8 cellular contexts compared by ENCODE assay signal in the genomic region with DNA sequence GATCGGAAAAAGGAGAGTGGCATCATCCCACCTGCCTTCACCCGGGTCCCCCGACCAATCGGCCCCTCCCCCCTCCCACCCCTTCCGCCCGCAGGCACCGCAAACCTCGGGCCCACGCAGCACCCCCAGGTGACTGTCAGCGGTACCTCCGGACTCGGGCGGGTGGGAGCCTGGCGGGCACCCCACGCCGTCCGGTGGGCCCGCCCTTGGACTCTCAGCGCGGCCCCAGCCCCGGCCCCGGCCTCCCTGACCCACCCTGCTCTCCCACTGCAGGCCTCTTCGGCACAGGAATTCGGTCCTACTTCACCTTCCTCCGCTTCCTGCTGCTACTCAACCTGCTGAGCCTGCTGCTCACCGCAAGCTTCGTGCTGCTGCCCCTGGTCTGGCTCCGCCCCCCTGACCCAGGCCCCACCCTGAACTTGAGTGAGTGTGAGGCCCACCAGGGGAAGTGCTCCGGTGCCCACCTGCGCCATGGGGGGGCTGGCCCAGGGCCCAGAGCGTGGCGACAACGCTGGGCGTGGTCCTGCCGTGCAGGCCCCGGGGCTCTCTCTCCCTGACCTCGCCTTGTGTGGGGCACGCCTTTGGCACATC. TPM values are rescaled to one million over a fixed set of nuclear protein-coding genes. Genes with fewer than 3 reads are reported as not detected.
A peak's percentile ranks its signal among the peaks of the same experiment; 100 is the strongest.
DNase-seq lines count a peak whose midpoint lies in the region; TF ChIP-seq lines count a peak whose summit lies in the region.

No MANE protein-coding gene starts in this region.

- no peak overlapping the region for H2AFZ ChIP-seq in hepatocyte

- no peak overlapping the region for H3K27ac ChIP-seq in right atrium auricular region
- peak overlapping the region; percentile 27 for H3K27ac ChIP-seq in hepatocyte

- no peaks in the 10 kb centered on the region for H3K79me2 ChIP-seq in hepatocyte

- CTCF ChIA-PET in activated CD4-positive, alpha-beta memory T cell treated with anti-CD3 and anti-CD28 coated beads, Interleukin-2, amount 10 ng/mL, durations not matched to agents 7 days and 5 days (lab: Charles Lee) = interaction anchor here (0.7 kb wide), 1 partner anchor 9 kb away, joined by 3 read pairs; no protein-coding TSS in a partner anchor

- H3K36me3 ChIP-seq in right atrium auricular region (no peaks in the 10 kb centered on the region), hepatocyte (replicated peaks; ENCODE audit: insufficient read depth, low read depth) (no peaks in the 10 kb centered on the region)

- no peaks in the 10 kb centered on the region for H3K27me3 Mint-ChIP-seq in activated CD4-positive, alpha-beta memory T cell treated with anti-CD3 and anti-CD28 coated beads, Interleukin-2, amount 10 ng/mL, durations not matched to agents 7 days and 5 days

- peak overlapping the region in 1 of 2 donors; percentile 35 for H3K4me3 ChIP-seq in right atrium auricular region
- no peak overlapping the region for H3K4me3 ChIP-seq in hepatocyte

- H3K9me3 Mint-ChIP-seq in activated CD4-positive, alpha-beta memory T cell treated with anti-CD3 and anti-CD28 coated beads, Interleukin-2, amount 10 ng/mL, durations not matched to agents 7 days and 5 days = no peaks in the 10 kb centered on the region

- 49% methylated on average over 15 of the region's 38 CpGs for WGBS in hepatocyte (ENCODE audit: low lambda C conversion rate, missing lambda C conversion rate)

- H3K4me1 ChIP-seq in right atrium auricular region = peaks cover 2 to 60% of the 10 kb centered on the region in 2 donors
- peaks cover 18% of the 10 kb centered on the region for H3K4me1 ChIP-seq in hepatocyte (ENCODE audit: insufficient read depth)

- DNase-seq in cardiac septum (ENCODE audit: low spot score) (peak; percentile 76), right atrium auricular region (ENCODE audit: low spot score) (no peak), hepatocyte (ENCODE audit: low spot score) (peak; percentile 63), NCI-H1048 (lab: John Stamatoyannopoulos, UW) (no peak), mesenteric fat pad (ENCODE audit: low spot score) (no peak), globus pallidus (ENCODE audit: low spot score) (no peak)
- peak; percentile 82 for DNase-seq in activated CD4-positive, alpha-beta memory T cell treated with anti-CD3 and anti-CD28 coated beads, Interleukin-2, amount 10 ng/mL, durations not matched to agents 7 days and 5 days
- peak in 2 of 3 experiments; percentile 56 to 63 for DNase-seq in stimulated activated CD4-positive, alpha-beta T cell treated with anti-CD3 and anti-CD28 coated beads, TNF-alpha, amount 100 ng/mL, for 4 hours (ENCODE audit: low read depth in 3 of 3)

- no peaks in the 10 kb centered on the region for H3K9me3 ChIP-seq in right atrium auricular region
- H3K9me3 ChIP-seq in hepatocyte (ENCODE audit: low read depth) = no peaks in the 10 kb centered on the region

- H3K4me3 Mint-ChIP-seq in activated CD4-positive, alpha-beta memory T cell treated with anti-CD3 and anti-CD28 coated beads, Interleukin-2, amount 10 ng/mL, durations not matched to agents 7 days and 5 days = peak overlapping the region; percentile 87

- peak overlapping the region; percentile 87 for H3K4me2 ChIP-seq in hepatocyte

- TF ChIP-seq CTCF in right atrium auricular region (IDR thresholded peaks at IDR 0.05) (no peak), hepatocyte (IDR thresholded peaks at IDR 0.05; ENCODE audit: poor library complexity) (no peak)

- intact Hi-C loops in cardiac septum (cut with DNase I) = no loop called here

- H3K9me2 ChIP-seq in hepatocyte (replicated peaks; ENCODE audit: insufficient read depth) = no peaks in the 10 kb centered on the region

- no peaks in the 10 kb centered on the region for H4K20me1 ChIP-seq in hepatocyte (ENCODE audit: insufficient read depth, poor library complexity, severe bottlenecking)

- H3K27me3 ChIP-seq in right atrium auricular region (no peaks in the 10 kb centered on the region), hepatocyte (peaks cover 11% of the 10 kb centered on the region)

- H3K27ac Mint-ChIP-seq in activated CD4-positive, alpha-beta memory T cell treated with anti-CD3 and anti-CD28 coated beads, Interleukin-2, amount 10 ng/mL, durations not matched to agents 7 days and 5 days = peak overlapping the region; percentile 89

- peaks cover 65% of the 10 kb centered on the region for H3K36me3 Mint-ChIP-seq in activated CD4-positive, alpha-beta memory T cell treated with anti-CD3 and anti-CD28 coated beads, Interleukin-2, amount 10 ng/mL, durations not matched to agents 7 days and 5 days (ENCODE audit: low read depth)

- POLR2A ChIA-PET in activated CD4-positive, alpha-beta memory T cell treated with anti-CD3 and anti-CD28 coated beads, Interleukin-2, amount 10 ng/mL, durations not matched to agents 7 days and 5 days (lab: Charles Lee) = interaction anchor here (14.6 to 16.9 kb wide), 3 partner anchors 6 to 19 kb away, joined by 197 to 332 read pairs (median 332); partner anchors contain the start of genes TMC6 and TMC8

- peaks cover 58% of the 10 kb centered on the region for H3K4me1 Mint-ChIP-seq in activated CD4-positive, alpha-beta memory T cell treated with anti-CD3 and anti-CD28 coated beads, Interleukin-2, amount 10 ng/mL, durations not matched to agents 7 days and 5 days

RNA-seq across cellular contexts. Expression of gene TMC8, which starts 1.6 kb away (rescaled TPM):
- total RNA-seq in cardiac septum (2.2 TPM), right atrium auricular region (1 to 10 TPM; 1.0 to 2.6 TPM), hepatocyte (0.07 and 0.16 TPM in 2 replicates), mesenteric fat pad (8.4 TPM)
- 100 to 1,000 TPM; 316 to 334 TPM for total RNA-seq in activated CD4-positive, alpha-beta memory T cell treated with anti-CD3 and anti-CD28 coated beads, Interleukin-2, amount 10 ng/mL, durations not matched to agents 7 days and 5 days
- 1.2 and 3.3 TPM in 2 replicates for polyA plus RNA-seq in hepatocyte

RNA-seq across cellular contexts. Expression of gene TMC6, which starts 3.6 kb away (rescaled TPM):
- total RNA-seq in cardiac septum (80.1 TPM), right atrium auricular region (10 to 100 TPM in 1 of 2 donors, 1 to 10 TPM in 1; 7.5 to 41.3 TPM), hepatocyte (20.9 and 26.7 TPM in 2 replicates), mesenteric fat pad (117 TPM)
- total RNA-seq in activated CD4-positive, alpha-beta memory T cell treated with anti-CD3 and anti-CD28 coated beads, Interleukin-2, amount 10 ng/mL, durations not matched to agents 7 days and 5 days = 100 to 1,000 TPM; 460 to 463 TPM
- polyA plus RNA-seq in hepatocyte = 57.9 and 62.8 TPM in 2 replicates

RNA-seq across cellular contexts. Expression of gene C17orf99, which starts 14.0 kb away (rescaled TPM):
- total RNA-seq in cardiac septum (not detected), right atrium auricular region (not detected), hepatocyte (0.32 and 0.33 TPM in 2 replicates), mesenteric fat pad (not detected)
- total RNA-seq in activated CD4-positive, alpha-beta memory T cell treated with anti-CD3 and anti-CD28 coated beads, Interleukin-2, amount 10 ng/mL, durations not matched to agents 7 days and 5 days = not detected
- 0.62 and 0.77 TPM in 2 replicates for polyA plus RNA-seq in hepatocyte

RNA-seq across cellular contexts. Expression of gene SYNGR2, which starts 36.2 kb away (rescaled TPM):
- total RNA-seq in cardiac septum (116 TPM), right atrium auricular region (100 to 1,000 TPM in 1 of 2 donors, 10 to 100 TPM in 1; 52.8 to 129 TPM), hepatocyte (48.3 and 72.5 TPM in 2 replicates), mesenteric fat pad (93.5 TPM)
- 10 to 100 TPM; 63.6 to 64.0 TPM for total RNA-seq in activated CD4-positive, alpha-beta memory T cell treated with anti-CD3 and anti-CD28 coated beads, Interleukin-2, amount 10 ng/mL, durations not matched to agents 7 days and 5 days
- polyA plus RNA-seq in hepatocyte = 160 and 191 TPM in 2 replicates

RNA-seq across cellular contexts. Expression of gene TK1, which starts 54.7 kb away (rescaled TPM):
- 1.2 TPM for total RNA-seq in cardiac septum
- 1 to 10 TPM; 2.2 TPM for total RNA-seq in right atrium auricular region
- 100 to 1,000 TPM; 109 to 117 TPM for total RNA-seq in activated CD4-positive, alpha-beta memory T cell treated with anti-CD3 and anti-CD28 coated beads, Interleukin-2, amount 10 ng/mL, durations not matched to agents 7 days and 5 days
- 8.3 and 13.8 TPM in 2 replicates for total RNA-seq in hepatocyte
- polyA plus RNA-seq in hepatocyte = 29.9 and 31.9 TPM in 2 replicates
- 1.1 TPM for total RNA-seq in mesenteric fat pad

Comparison
In these comparisons a context has a peak if more than half of its experiments do, and no peak if none do; other contexts are left out.
1. DNase-seq: peak in cardiac septum (single experiment), activated CD4-positive, alpha-beta memory T cell treated with anti-CD3 and anti-CD28 coated beads, Interleukin-2, amount 10 ng/mL, durations not matched to agents 7 days and 5 days (single experiment), hepatocyte (single experiment) and stimulated activated CD4-positive, alpha-beta T cell treated with anti-CD3 and anti-CD28 coated beads, TNF-alpha, amount 100 ng/mL, for 4 hours (2 of 3); none in right atrium auricular region (single experiment), NCI-H1048 (single experiment), mesenteric fat pad (single experiment) and globus pallidus (single experiment).
2. RNA of gene TMC8, which starts 1.6 kb away (total RNA-seq): 316 to 334 TPM in activated CD4-positive, alpha-beta memory T cell treated with anti-CD3 and anti-CD28 coated beads, Interleukin-2, amount 10 ng/mL, durations not matched to agents 7 days and 5 days; 8.4 TPM in mesenteric fat pad (single experiment), 1.0 to 2.6 TPM in right atrium auricular region, 2.2 TPM in cardiac septum (single experiment) and 0.07 to 0.16 TPM in hepatocyte; every median in the first group is over 10 times any median in the second.